ENCODE assay signal across 8 cellular contexts in the genomic region with DNA sequence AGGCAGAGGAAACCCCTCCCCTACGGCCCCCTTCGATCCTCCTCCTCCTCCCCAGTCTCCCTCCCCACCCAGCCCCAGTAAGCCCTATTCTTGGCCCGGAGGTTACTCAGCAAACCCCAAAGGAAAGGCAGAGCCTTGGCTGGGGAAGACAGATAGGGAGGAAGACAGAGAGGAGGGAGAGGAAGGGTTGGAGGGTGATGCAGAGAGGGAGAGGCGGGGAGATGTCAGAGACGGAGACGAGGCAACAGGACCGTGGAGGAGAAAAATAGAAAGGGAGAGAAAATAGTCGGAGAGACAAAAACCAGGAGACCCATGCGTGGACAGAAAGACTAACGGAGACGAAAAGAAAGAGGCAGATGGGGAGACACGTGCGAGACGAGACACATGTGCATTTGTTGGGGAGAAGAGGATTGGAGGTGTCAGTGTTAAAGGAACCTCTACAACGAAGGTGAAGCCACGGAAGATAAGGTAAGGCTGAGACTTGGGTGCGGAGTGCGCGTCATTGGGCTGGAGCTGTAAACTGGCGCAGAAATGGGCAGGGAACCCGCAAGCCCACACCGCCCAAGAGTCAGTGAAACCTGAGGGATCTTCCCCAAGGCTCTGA.
A peak's percentile ranks its signal among the peaks of the same experiment; 100 is the strongest.
DNase-seq lines count a peak whose midpoint lies in the region; ATAC-seq and TF ChIP-seq lines count a peak whose summit lies in the region.

No MANE protein-coding gene starts in this region.

- no peaks in the 10 kb centered on the region for H4K20me1 ChIP-seq in OCI-LY1 (ENCODE audit: insufficient read depth, low read length)

- DNase-seq in islet precursor cell: no peak

- H3F3A ChIP-seq in OCI-LY1 (ENCODE audit: insufficient read depth, low read length): no peaks in the 10 kb centered on the region

- peaks cover 26% of the 10 kb centered on the region for H3K4me1 Mint-ChIP-seq in nephron

- peaks cover 4% of the 10 kb centered on the region for H3K36me3 Mint-ChIP-seq in nephron (ENCODE audit: low read depth)

- peaks cover 14% of the 10 kb centered on the region for H3K79me2 ChIP-seq in OCI-LY1 (ENCODE audit: insufficient read depth, low read length)

- H3K9me3 ChIP-seq in OCI-LY1 (ENCODE audit: low read length): no peaks in the 10 kb centered on the region
- H3K9me3 ChIP-seq in endocrine pancreas (ENCODE audit: control insufficient read depth, low read length): no peaks in the 10 kb centered on the region

- H3K9ac ChIP-seq in OCI-LY1 (ENCODE audit: low read length) (peak overlapping the region; percentile 98), endocrine pancreas (ENCODE audit: control insufficient read depth, insufficient read depth, low read length) (peak overlapping the region; percentile 3)

- no peaks in the 10 kb centered on the region for H3K9me2 ChIP-seq in OCI-LY1 (ENCODE audit: low read depth, low read length)

- peaks cover 22% of the 10 kb centered on the region for H3K4me1 ChIP-seq in OCI-LY1 (ENCODE audit: insufficient read depth, low read length, severe bottlenecking)
- H3K4me1 ChIP-seq in endocrine pancreas (ENCODE audit: control insufficient read depth, insufficient read depth, low read length): no peaks in the 10 kb centered on the region

- peak overlapping the region; percentile 87 to 97 (median 89) for H3K4me3 Mint-ChIP-seq in nephron

- H3K27me3 ChIP-seq in OCI-LY1 (ENCODE audit: insufficient read depth, low read length): no peaks in the 10 kb centered on the region
- H3K27me3 ChIP-seq in endocrine pancreas (ENCODE audit: control insufficient read depth, insufficient read depth, low read length): no peaks in the 10 kb centered on the region

- peak overlapping the region; percentile 65 for H3K27ac ChIP-seq in OCI-LY1 (ENCODE audit: low read depth, low read length, poor library complexity, severe bottlenecking)

- H3K36me3 ChIP-seq in OCI-LY1 (ENCODE audit: insufficient read depth, low read length) (peaks cover 13% of the 10 kb centered on the region), endocrine pancreas (ENCODE audit: control insufficient read depth, insufficient read depth, low read length) (no peaks in the 10 kb centered on the region)

- TF ChIP-seq CTCF in OCI-LY1 (IDR thresholded peaks at IDR 0.05; ENCODE audit: low read length) (no peak), nephron (IDR thresholded peaks at IDR 0.05; ENCODE audit: unreplicated experiment in 3 of 3) (no peak)

- no peak overlapping the region for H2AFZ ChIP-seq in OCI-LY1 (ENCODE audit: low read length)

- H3K4me3 ChIP-seq in OCI-LY1 (ENCODE audit: low read depth, low read length, poor library complexity, severe bottlenecking): peak overlapping the region; percentile 98
- no peak overlapping the region for H3K4me3 ChIP-seq in endocrine pancreas (ENCODE audit: control insufficient read depth, insufficient read depth, low read length)

- no peaks in the 10 kb centered on the region for H3K9me3 Mint-ChIP-seq in nephron

- peaks cover 53% of the 10 kb centered on the region for H3K27me3 Mint-ChIP-seq in nephron (ENCODE audit: low read depth)

- H3K27ac Mint-ChIP-seq in nephron: peak overlapping the region; percentile 19 to 75 (median 43)

- peak overlapping the region; percentile 90 for H3K4me2 ChIP-seq in OCI-LY1 (ENCODE audit: low read length)

- ATAC-seq in GM19351 (IDR thresholded peaks at IDR 0.05; ENCODE audit: unreplicated experiment) (peak; percentile 16), GM18520 (IDR thresholded peaks at IDR 0.05; ENCODE audit: unreplicated experiment) (no peak), GM21576 (IDR thresholded peaks at IDR 0.05; ENCODE audit: unreplicated experiment) (no peak), GM21737 (IDR thresholded peaks at IDR 0.05; ENCODE audit: unreplicated experiment) (no peak)
